ENCODE assay signal across 1 cellular context in the genomic region with DNA sequence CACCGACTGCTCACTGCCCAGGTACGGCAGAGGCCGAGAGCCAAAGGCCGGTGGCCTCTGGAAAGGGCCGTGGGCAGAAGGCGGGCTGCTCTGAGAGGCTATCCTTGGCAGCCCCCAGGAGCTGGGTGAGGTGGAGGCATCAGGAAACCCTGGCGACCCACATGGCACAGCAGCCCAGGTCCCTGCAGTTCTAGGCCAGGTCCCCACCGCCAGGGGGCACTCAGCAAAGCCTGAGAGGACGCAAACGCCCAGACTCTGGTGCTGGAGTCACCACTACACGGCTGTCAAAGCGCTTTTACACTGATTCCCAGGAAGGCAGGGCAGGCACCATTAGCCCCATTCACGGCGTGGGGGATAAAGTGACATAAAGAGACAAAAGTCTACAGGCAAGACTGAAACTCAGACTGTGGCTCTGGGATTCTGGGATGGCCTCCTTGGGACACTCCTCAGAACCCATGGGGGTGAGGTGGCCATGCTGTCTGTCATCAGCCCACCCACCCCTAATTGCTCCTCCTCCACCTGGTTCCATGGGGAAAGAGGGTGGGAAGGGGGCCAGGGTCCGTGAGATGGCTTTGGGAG.
TF ChIP-seq lines count a peak whose summit lies in the region.

No MANE protein-coding gene starts in this region.

TF ChIP-seq in SK-N-SH, 30 proteins besides CTCF, POLR2A, EP300 and RAD21 (continued from another document):
- TF ChIP-seq, protein P1, sequence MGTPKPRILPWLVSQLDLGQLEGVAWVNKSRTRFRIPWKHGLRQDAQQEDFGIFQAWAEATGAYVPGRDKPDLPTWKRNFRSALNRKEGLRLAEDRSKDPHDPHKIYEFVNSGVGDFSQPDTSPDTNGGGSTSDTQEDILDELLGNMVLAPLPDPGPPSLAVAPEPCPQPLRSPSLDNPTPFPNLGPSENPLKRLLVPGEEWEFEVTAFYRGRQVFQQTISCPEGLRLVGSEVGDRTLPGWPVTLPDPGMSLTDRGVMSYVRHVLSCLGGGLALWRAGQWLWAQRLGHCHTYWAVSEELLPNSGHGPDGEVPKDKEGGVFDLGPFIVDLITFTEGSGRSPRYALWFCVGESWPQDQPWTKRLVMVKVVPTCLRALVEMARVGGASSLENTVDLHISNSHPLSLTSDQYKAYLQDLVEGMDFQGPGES (IDR thresholded peaks at IDR 0.05; ENCODE audit: low read depth, low read length): no peak
- TF ChIP-seq CHD2 (IDR thresholded peaks at IDR 0.05; ENCODE audit: low read length, partially characterized antibody): peak; percentile 55
